ENCODE assay signal across 10 cellular contexts in the genomic region with DNA sequence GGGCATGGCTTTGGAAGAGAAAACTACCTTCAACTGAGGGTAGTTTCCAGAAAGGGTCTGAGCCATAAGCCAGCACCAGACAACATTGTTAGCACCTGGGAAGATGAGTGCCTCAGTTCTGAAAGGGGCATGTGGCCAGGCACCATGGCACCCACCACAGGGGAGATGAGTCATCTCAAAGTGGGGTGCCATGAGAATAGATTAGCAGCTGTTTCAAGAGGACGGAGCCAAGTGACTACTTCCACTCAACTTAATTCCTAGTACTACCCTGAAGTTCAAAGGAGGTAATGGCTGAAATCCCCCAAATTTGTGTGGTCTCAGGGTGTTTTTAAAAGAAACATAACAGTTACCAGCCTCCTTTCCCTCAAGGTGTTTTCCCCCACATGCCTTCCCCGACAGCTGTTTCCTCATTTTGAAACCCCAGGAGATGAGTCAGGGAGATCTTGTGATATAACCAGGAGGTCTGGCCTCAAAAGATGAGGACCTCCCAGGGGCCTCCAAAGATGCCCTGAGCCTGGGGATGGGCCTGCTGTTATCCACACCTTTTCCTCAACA. TPM values are rescaled to one million over a fixed set of nuclear protein-coding genes. Genes with fewer than 3 reads are reported as not detected.
DNase-seq lines count a peak whose midpoint lies in the region; ATAC-seq and TF ChIP-seq lines count a peak whose summit lies in the region.
"Had no signal": no experiment of that assay in that cellular context is flagged by ENCODE, and none has a peak within 500 bp of the region (broad histone marks: within the 10 kb centered on the region; RNA-seq: fewer than 3 reads in every experiment).

No MANE protein-coding gene starts in this region.

- TF ChIP-seq CTCF in progenitor cell of endocrine pancreas (IDR thresholded peaks at IDR 0.05; ENCODE audit: unreplicated experiment) (no peak), mesothelial cell of epicardium (IDR thresholded peaks at IDR 0.05; ENCODE audit: unreplicated experiment) (no peak)

- ATAC-seq in GM18870 (IDR thresholded peaks at IDR 0.05; ENCODE audit: unreplicated experiment): peak; percentile 87
- peak; percentile 84 for ATAC-seq in GM21529 (IDR thresholded peaks at IDR 0.05; ENCODE audit: unreplicated experiment)
- ATAC-seq in HG03558 (IDR thresholded peaks at IDR 0.05; ENCODE audit: extremely low read depth, unreplicated experiment): peak; percentile 66
- ATAC-seq: left ventricle myocardium superior had no signal

- peak; percentile 1 for DNase-seq in glomerular visceral epithelial cell (ENCODE audit: extremely low spot score)
- no peak for DNase-seq in progenitor cell of endocrine pancreas (ENCODE audit: low spot score, unreplicated experiment)
- DNase-seq in retina: no peak
- no peak for DNase-seq in mesothelial cell of epicardium (ENCODE audit: low spot score in 2 of 2, unreplicated experiment in 2 of 2)
- DNase-seq: left ventricle myocardium superior had no signal

- H3K4me3 Mint-ChIP-seq in progenitor cell of endocrine pancreas (ENCODE audit: low read depth): no peak overlapping the region
- H3K4me3 Mint-ChIP-seq in mesothelial cell of epicardium: no peak overlapping the region

- H3K4me1 Mint-ChIP-seq in progenitor cell of endocrine pancreas (ENCODE audit: low read depth): no peaks in the 10 kb centered on the region
- H3K4me1 Mint-ChIP-seq in mesothelial cell of epicardium: no peaks in the 10 kb centered on the region

- H3K9me3 Mint-ChIP-seq in progenitor cell of endocrine pancreas (ENCODE audit: low read depth) (peaks cover 31% of the 10 kb centered on the region), mesothelial cell of epicardium (peaks cover 48% of the 10 kb centered on the region)

- H3K27ac Mint-ChIP-seq in progenitor cell of endocrine pancreas (no peak overlapping the region), mesothelial cell of epicardium (no peak overlapping the region)

- H3K36me3 Mint-ChIP-seq in progenitor cell of endocrine pancreas (ENCODE audit: insufficient read depth) (no peaks in the 10 kb centered on the region), mesothelial cell of epicardium (no peaks in the 10 kb centered on the region)

- H3K27me3 Mint-ChIP-seq in progenitor cell of endocrine pancreas (no peaks in the 10 kb centered on the region), mesothelial cell of epicardium (ENCODE audit: low read depth) (no peaks in the 10 kb centered on the region)

RNA-seq across cellular contexts. Expression of a gene that starts 27.8 kb away (rescaled TPM):
- total RNA-seq in progenitor cell of endocrine pancreas (not detected in 2 replicates), mesothelial cell of epicardium (not detected in 3 replicates)
- total RNA-seq: cardiac muscle cell, H4, left ventricle myocardium superior had no signal
